In genomic region chr7:43869018-43869897, GRCh38 we compare ENCODE assay signal across 8 cellular contexts. TPM values are rescaled to one million over a fixed set of nuclear protein-coding genes. Genes with fewer than 3 reads are reported as not detected.
DNase-seq lines count a peak whose midpoint lies in the region; ATAC-seq and TF ChIP-seq lines count a peak whose summit lies in the region.

TSS of gene MRPS24 (minus strand) at chr7:43869517. CDS start at chr7:43869495, 22 bp downstream.

- peak within 1 kb of the TSS; percentile 88 to 96 (median 92) for H3K27ac Mint-ChIP-seq in naive B cell
- peak within 1 kb of the TSS; percentile 95 for H3K27ac Mint-ChIP-seq in stimulated activated effector memory CD8-positive, alpha-beta T cell treated with anti-CD3 and anti-CD28 coated beads, Interleukin-12 subunit alpha, Interleukin-12 subunit beta, amount 100 ng/mL, for 72 hours

- peak; percentile 93 to 94 for ATAC-seq in naive B cell (ENCODE audit: low read depth in 2 of 2)
- ATAC-seq in stimulated activated effector memory CD8-positive, alpha-beta T cell treated with anti-CD3 and anti-CD28 coated beads, Interleukin-12 subunit alpha, Interleukin-12 subunit beta, amount 100 ng/mL, for 72 hours = peak; percentile 99

- H3K4me1 Mint-ChIP-seq in naive B cell = peaks cover 16 to 25% (median 22%) of the 10 kb centered on the region in 3 donors
- H3K4me1 Mint-ChIP-seq in stimulated activated effector memory CD8-positive, alpha-beta T cell treated with anti-CD3 and anti-CD28 coated beads, Interleukin-12 subunit alpha, Interleukin-12 subunit beta, amount 100 ng/mL, for 72 hours = peaks cover 38% of the 10 kb centered on the region

- H3K36me3 Mint-ChIP-seq in naive B cell = peaks cover 0 to 8% of the 10 kb centered on the region in 2 donors
- peaks cover 34% of the 10 kb centered on the region for H3K36me3 Mint-ChIP-seq in stimulated activated effector memory CD8-positive, alpha-beta T cell treated with anti-CD3 and anti-CD28 coated beads, Interleukin-12 subunit alpha, Interleukin-12 subunit beta, amount 100 ng/mL, for 72 hours

- TF ChIP-seq CTCF in LNCaP clone FGC (IDR thresholded peaks at IDR 0.05; ENCODE audit: control insufficient read depth, extremely low read depth, insufficient read depth) = no peak

- H3K4me3 ChIP-seq in LNCaP clone FGC (ENCODE audit: low read depth, low read length) = peak within 1 kb of the TSS; percentile 82

- peak within 1 kb of the TSS; percentile 90 to 98 (median 96) for H3K4me3 Mint-ChIP-seq in naive B cell
- peak within 1 kb of the TSS; percentile 93 for H3K4me3 Mint-ChIP-seq in stimulated activated effector memory CD8-positive, alpha-beta T cell treated with anti-CD3 and anti-CD28 coated beads, Interleukin-12 subunit alpha, Interleukin-12 subunit beta, amount 100 ng/mL, for 72 hours

- peaks cover 0 to 2% (median 0%) of the 10 kb centered on the region in 7 donors for H3K9me3 Mint-ChIP-seq in naive B cell
- H3K9me3 Mint-ChIP-seq in stimulated activated effector memory CD8-positive, alpha-beta T cell treated with anti-CD3 and anti-CD28 coated beads, Interleukin-12 subunit alpha, Interleukin-12 subunit beta, amount 100 ng/mL, for 72 hours = no peaks in the 10 kb centered on the region

- DNase-seq in EH (ENCODE audit: low read depth) = peak; percentile 96
- peak; percentile 87 for DNase-seq in GOT3 (lab: John Stamatoyannopoulos, UW)
- peak; percentile 75 for DNase-seq in LNCaP clone FGC (ENCODE audit: low read depth)
- DNase-seq in RPMI8226 = peak; percentile 98
- DNase-seq in activated T-helper 1 cell treated with anti-CD3 and anti-CD28 coated beads, Interleukin-2, amount 50 U/mL, for 16 hours (ENCODE audit: low read depth in 1 of 2, low spot score in 1 of 2) = peak; percentile 91 to 92
- peak; percentile 96 for DNase-seq in fibroblast of gingiva (ENCODE audit: low read depth)
- peak; percentile 87 for DNase-seq in naive B cell
- peak; percentile 93 to 96 for DNase-seq in stimulated activated effector memory CD8-positive, alpha-beta T cell treated with anti-CD3 and anti-CD28 coated beads, Interleukin-12 subunit alpha, Interleukin-12 subunit beta, amount 100 ng/mL, for 72 hours (ENCODE audit: low spot score in 2 of 2)

- no peaks in the 10 kb centered on the region for H3K27me3 Mint-ChIP-seq in naive B cell

RNA-seq across cellular contexts. Expression of gene MRPS24, which starts in this region (rescaled TPM):
- 100 to 1,000 TPM; 114 to 144 (median 132) TPM for polyA plus RNA-seq in naive B cell (ENCODE audit: low read depth in 6 of 6)

Comparison
In these comparisons a context has a peak if more than half of its experiments do, and no peak if none do; other contexts are left out.
1. Peak in every context shown above with its lines: DNase-seq, ATAC-seq and H3K4me3 ChIP-seq.